In the genomic region with DNA sequence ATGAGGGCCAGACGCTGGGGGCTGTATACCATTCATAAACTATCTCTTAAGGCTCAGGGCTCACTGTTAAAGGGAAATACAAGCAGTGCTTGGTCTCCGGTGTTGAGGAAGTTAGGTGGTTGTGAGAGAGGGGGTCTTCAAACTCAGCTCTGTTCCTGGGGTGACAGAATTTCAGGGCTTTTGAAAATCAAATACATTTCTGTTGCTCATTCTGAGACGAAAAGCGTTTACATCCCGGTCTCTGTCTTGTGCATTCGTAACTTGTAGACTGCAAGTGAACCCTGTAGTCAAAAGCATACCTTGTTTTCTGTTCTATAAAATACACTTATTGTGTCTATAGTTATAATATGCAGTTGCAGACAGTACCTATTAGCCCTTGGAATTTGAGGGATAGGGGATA, we compare ENCODE assay signal across 10 cellular contexts. TPM values are rescaled to one million over a fixed set of nuclear protein-coding genes. Genes with fewer than 3 reads are reported as not detected.
DNase-seq lines count a peak whose midpoint lies in the region; TF ChIP-seq lines count a peak whose summit lies in the region.
"Had no signal": no experiment of that assay in that cellular context is flagged by ENCODE, and none has a peak within 500 bp of the region (broad histone marks: within the 10 kb centered on the region; RNA-seq: fewer than 3 reads in every experiment).

No MANE protein-coding gene starts in this region.

- POLR2A ChIA-PET in OCI-LY7 (lab: Charles Lee), result interaction anchor here (1.1 kb wide), 3 partner anchors 9 to 145 kb away, joined by 3 to 4 read pairs (median 4); no protein-coding TSS in a partner anchor

- peak overlapping the region; percentile 95 for H3K27ac ChIP-seq in OCI-LY7 (ENCODE audit: low read depth, low read length, poor library complexity, severe bottlenecking)
- no peak overlapping the region for H3K27ac ChIP-seq in endodermal cell (ENCODE audit: low read depth, low read length)
- H3K27ac ChIP-seq in skin epidermis, result peak overlapping the region in 8 of 21 experiments; percentile 0 to 96 (median 42)

- H3K36me3 Mint-ChIP-seq in T-helper 2 cell treated with Interferon-gamma antibody and Interleukin-4, amounts not matched to agents 5 μg/mL and 100 μg/mL, for 36 hours (ENCODE audit: low read depth), result peaks cover 24% of the 10 kb centered on the region
- H3K36me3 Mint-ChIP-seq in endodermal cell (ENCODE audit: low read depth), result no peaks in the 10 kb centered on the region

- peaks cover 57% of the 10 kb centered on the region for H3K4me1 ChIP-seq in OCI-LY7 (ENCODE audit: insufficient read depth, low read length, poor library complexity, severe bottlenecking)
- H3K4me1 ChIP-seq in endodermal cell (ENCODE audit: control insufficient read depth, insufficient read depth, low read length), result no peaks in the 10 kb centered on the region

- peak overlapping the region; percentile 91 for H3K4me3 Mint-ChIP-seq in T-helper 2 cell treated with Interferon-gamma antibody and Interleukin-4, amounts not matched to agents 5 μg/mL and 100 μg/mL, for 36 hours
- no peak overlapping the region for H3K4me3 Mint-ChIP-seq in endodermal cell

- DNase-seq in T-helper 2 cell treated with Interferon-gamma antibody and Interleukin-4, amounts not matched to agents 5 μg/mL and 100 μg/mL, for 36 hours (ENCODE audit: low spot score), result no peak
- no peak for DNase-seq in T-helper 2 cell
- peak; percentile 33 for DNase-seq in OCI-LY7 (ENCODE audit: low spot score)
- no peak for DNase-seq in endodermal cell
- no peak for DNase-seq in NCI-H1930 (lab: John Stamatoyannopoulos, UW)
- DNase-seq in KG1 (lab: John Stamatoyannopoulos, UW), result no peak
- DNase-seq in activated naive CD4-positive, alpha-beta T cell (lab: John Stamatoyannopoulos, UW), result no peak
- DNase-seq: uterus had no signal

- H3K36me3 ChIP-seq in OCI-LY7 (ENCODE audit: insufficient read depth, low read length), result peaks cover 19% of the 10 kb centered on the region; the same call in 1 of the 2 replicates
- no peaks in the 10 kb centered on the region for H3K36me3 ChIP-seq in endodermal cell (ENCODE audit: control insufficient read depth, insufficient read depth, low read length)
- H3K36me3 ChIP-seq: uterus had no signal

- no peaks in the 10 kb centered on the region for H3K9me2 ChIP-seq in OCI-LY7 (ENCODE audit: insufficient read depth, low read length)

- no peaks in the 10 kb centered on the region for H3K27me3 Mint-ChIP-seq in T-helper 2 cell treated with Interferon-gamma antibody and Interleukin-4, amounts not matched to agents 5 μg/mL and 100 μg/mL, for 36 hours (ENCODE audit: low read depth)
- H3K27me3 Mint-ChIP-seq in endodermal cell (ENCODE audit: insufficient read depth), result peaks cover 22% of the 10 kb centered on the region

- BruUV-seq in OCI-LY7 (replicated peaks; lab: Mats Ljungman, UMichigan), result no TSS peak

- no peak overlapping the region for H3K9ac ChIP-seq in endodermal cell (ENCODE audit: extremely low read depth, low read length, poor library complexity, severe bottlenecking)

- peaks cover 17% of the 10 kb centered on the region for H3K27me3 ChIP-seq in endodermal cell (ENCODE audit: control insufficient read depth, insufficient read depth, low read length, poor library complexity, severe bottlenecking)
- H3K27me3 ChIP-seq: uterus had no signal

- no peaks in the 10 kb centered on the region for H3K9me3 ChIP-seq in OCI-LY7 (ENCODE audit: low read length)
- H3K9me3 ChIP-seq in endodermal cell (ENCODE audit: control insufficient read depth, low read length), result no peaks in the 10 kb centered on the region
- H3K9me3 ChIP-seq: mucosa of descending colon, uterus had no signal

- H3K79me2 ChIP-seq in OCI-LY7 (ENCODE audit: insufficient read depth, low read depth, low read length), result peaks cover 63% of the 10 kb centered on the region

- H3K27ac Mint-ChIP-seq in T-helper 2 cell treated with Interferon-gamma antibody and Interleukin-4, amounts not matched to agents 5 μg/mL and 100 μg/mL, for 36 hours, result peak overlapping the region; percentile 77
- H3K27ac Mint-ChIP-seq in endodermal cell, result no peak overlapping the region

- peaks cover 63% of the 10 kb centered on the region for H3K4me1 Mint-ChIP-seq in T-helper 2 cell treated with Interferon-gamma antibody and Interleukin-4, amounts not matched to agents 5 μg/mL and 100 μg/mL, for 36 hours (ENCODE audit: low read depth)
- peaks cover 12% of the 10 kb centered on the region for H3K4me1 Mint-ChIP-seq in endodermal cell

- no peaks in the 10 kb centered on the region for H3K9me3 Mint-ChIP-seq in T-helper 2 cell treated with Interferon-gamma antibody and Interleukin-4, amounts not matched to agents 5 μg/mL and 100 μg/mL, for 36 hours
- no peaks in the 10 kb centered on the region for H3K9me3 Mint-ChIP-seq in endodermal cell

- intact Hi-C loops in OCI-LY7 (cut with micrococcal nuclease; ENCODE audit: unreplicated experiment), result loop anchor here (10.0 kb wide), 2 partner anchors 120 to 550 kb away; no protein-coding TSS in a partner anchor

- H4K20me1 ChIP-seq in OCI-LY7 (ENCODE audit: insufficient read depth, low read length), result peaks cover 23% of the 10 kb centered on the region; the same call in 1 of the 2 replicates

- H3K4me3 ChIP-seq in OCI-LY7 (ENCODE audit: low read depth, low read length, poor library complexity, severe bottlenecking), result peak overlapping the region; percentile 84
- H3K4me3 ChIP-seq in endodermal cell (ENCODE audit: low read length), result peak overlapping the region; percentile 74
- H3K4me3 ChIP-seq in skin epidermis, result peak overlapping the region in 5 of 7 experiments; percentile 61 to 83 (median 80)
- H3K4me3 ChIP-seq: mucosa of descending colon had no signal

- H2AFZ ChIP-seq in OCI-LY7 (ENCODE audit: low read length), result no peak overlapping the region

- no peak for TF ChIP-seq CTCF in OCI-LY7 (conservative IDR thresholded peaks at IDR 0.05; ENCODE audit: low read length)
- TF ChIP-seq CTCF in endodermal cell (conservative IDR thresholded peaks at IDR 0.05), result no peak

- WGBS in endodermal cell (ENCODE audit: insufficient coverage in 1 of 2, insufficient read length in 1 of 2), 2 experiments, result 76 to 87% methylated on average over 3 to 5 of the region's 6 CpGs

- H3K4me2 ChIP-seq in OCI-LY7 (ENCODE audit: low read length), result peak overlapping the region; percentile 98

- CTCF ChIA-PET in OCI-LY7 (lab: Charles Lee; ENCODE audit: unreplicated experiment), result interaction anchor here (1.2 kb wide), 1 partner anchor 9 kb away, joined by 4 read pairs; no protein-coding TSS in a partner anchor

RNA-seq across cellular contexts. Expression of a gene that starts 1.7 kb away (rescaled TPM):
- total RNA-seq in OCI-LY7 (2014; rRNA removed; shearing (Covaris generic)), result 7.6 and 8.5 TPM in 2 replicates
- total RNA-seq in OCI-LY7 (2022), result 40.0 and 47.3 TPM in 2 replicates
- total RNA-seq in endodermal cell, result 10 to 100 TPM in 1 of 2 donors, 1 to 10 TPM in 1; 7.2 to 11.4 TPM
- polyA plus RNA-seq in endodermal cell (2013, experiment 1 of 2), result 14.2 TPM
- polyA plus RNA-seq in endodermal cell (2013, experiment 2 of 2), result 15.4 TPM
